ENCODE assay signal across 30 cellular contexts in the genomic region with DNA sequence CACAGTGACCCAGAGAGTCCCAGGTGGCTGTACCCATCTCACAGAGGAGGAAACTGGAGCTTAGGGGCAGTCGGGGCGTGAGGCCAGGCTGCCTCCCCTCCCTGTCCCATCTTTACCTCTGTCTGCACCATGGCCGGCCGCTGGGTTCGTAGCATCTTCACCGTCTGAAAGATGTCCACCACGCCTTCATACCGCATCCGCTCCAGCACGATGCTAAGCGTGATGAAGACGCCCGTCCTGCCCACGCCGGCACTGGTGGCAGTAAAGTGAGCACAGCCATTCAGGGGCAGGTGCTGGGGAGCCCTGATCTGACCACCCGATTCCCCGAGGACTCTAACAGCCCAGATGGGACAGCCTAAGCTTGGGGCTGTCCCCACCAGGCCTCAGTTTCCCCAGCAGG.
"Had no signal": no experiment of that assay in that cellular context is flagged by ENCODE, and none has a peak within 500 bp of the region (broad histone marks: within the 10 kb centered on the region; RNA-seq: fewer than 3 reads in every experiment).

No MANE protein-coding gene starts in this region.

- H3K4me1 ChIP-seq: adrenal gland, breast epithelium, colonic mucosa had no signal

- H3K4me3 ChIP-seq: adrenal gland, ascending aorta, breast epithelium, cardiac muscle cell, colonic mucosa had no signal

- H3K9me3 ChIP-seq: adrenal gland, colonic mucosa had no signal

- ATAC-seq: activated CD4-positive, alpha-beta T cell treated with anti-CD3 and anti-CD28 coated beads for 36 hours; activated CD8-positive, alpha-beta memory T cell treated with anti-CD3 and anti-CD28 coated beads, Interleukin-2, amount 10 ng/mL, durations not matched to agents 7 days and 5 days; activated CD8-positive, alpha-beta T cell treated with anti-CD3 and anti-CD28 coated beads, Interleukin-2, amount 10 ng/mL, durations not matched to agents 7 days and 5 days; activated naive CD8-positive, alpha-beta T cell treated with anti-CD3 and anti-CD28 coated beads, Interleukin-2, amount 50 U/mL, for 24 hours; activated T-cell treated with anti-CD3 and anti-CD28 coated beads, Interleukin-2, amount 50 U/mL, for 72 hours; T-helper 17 cell had no signal

- FAIRE-seq: endometrium, endothelial cell of umbilical vein, frontal cortex had no signal

- H3K36me3 ChIP-seq: colonic mucosa had no signal

- H3K27me3 ChIP-seq: adrenal gland, ascending aorta, breast epithelium, cardiac muscle cell, colonic mucosa had no signal

- H3K27ac ChIP-seq: adrenal gland, ascending aorta, breast epithelium, cardiac muscle cell, colonic mucosa, epithelial cell of prostate had no signal

- DNase-seq: activated CD4-positive, alpha-beta memory T cell treated with anti-CD3 and anti-CD28 coated beads for 36 hours; activated CD4-positive, alpha-beta T cell treated with anti-CD3 and anti-CD28 coated beads for 36 hours; activated CD4-positive, alpha-beta T cell treated with anti-CD3 and anti-CD28 coated beads, Interleukin-2, amount 10 ng/mL, durations not matched to agents 24 days and 14 days; activated CD4-positive, CD25-positive, alpha-beta regulatory T cell; activated CD4-positive, CD25-positive, alpha-beta regulatory T cell treated with anti-CD3 and anti-CD28 coated beads, Interleukin-2, amount 50 U/mL, for 72 hours; activated CD8-positive, alpha-beta memory T cell treated with anti-CD3 and anti-CD28 coated beads, Interleukin-2, amount 10 ng/mL, durations not matched to agents 7 days and 5 days; activated CD8-positive, alpha-beta memory T cell treated with anti-CD3 and anti-CD28 coated beads, Interleukin-2, amount 50 U/mL, for 4 hours; activated CD8-positive, alpha-beta T cell treated with anti-CD3 and anti-CD28 coated beads, Interleukin-2, amount 10 ng/mL, durations not matched to agents 7 days and 5 days; activated naive CD4-positive, alpha-beta T cell treated with anti-CD3 and anti-CD28 coated beads for 36 hours; activated naive CD8-positive, alpha-beta T cell treated with anti-CD3 and anti-CD28 coated beads for 36 hours; activated naive CD8-positive, alpha-beta T cell treated with anti-CD3 and anti-CD28 coated beads, Interleukin-2, amount 50 U/mL, for 24 hours; activated T-cell treated with anti-CD3 and anti-CD28 coated beads, Interleukin-2, amount 50 U/mL, for 24 hours; activated T-cell treated with anti-CD3 and anti-CD28 coated beads, Interleukin-2, amount 50 U/mL, for 72 hours; adrenal gland; amygdala; central memory CD4-positive, alpha-beta T cell; cerebellar nuclear complex; colonic mucosa; effector CD8-positive, alpha-beta T cell; foreskin fibroblast; head of caudate nucleus; T-helper 1 cell; T-helper 17 cell had no signal
